Comparison of ENCODE assay signal across 22 cellular contexts in the genomic region with DNA sequence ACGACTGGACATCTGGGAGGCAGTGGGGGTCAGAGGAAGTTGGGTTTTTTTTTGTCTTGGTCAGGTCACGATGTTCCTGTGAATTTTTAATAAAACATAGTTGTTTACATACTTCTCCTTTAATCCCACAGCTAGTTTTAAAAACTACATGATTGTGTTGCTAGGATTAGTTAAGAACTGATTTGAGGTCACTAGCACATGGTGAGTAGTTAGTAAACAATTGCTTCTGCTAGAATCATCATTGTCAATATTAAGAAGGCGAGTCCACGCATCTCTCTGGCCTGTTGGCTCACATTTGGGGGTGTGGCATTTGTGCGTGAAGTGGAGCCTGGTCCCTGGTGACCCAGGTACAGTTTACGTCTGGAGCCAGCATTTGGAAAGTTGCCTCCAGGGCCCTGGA. TPM values are rescaled to one million over a fixed set of nuclear protein-coding genes. Genes with fewer than 3 reads are reported as not detected.
DNase-seq lines count a peak whose midpoint lies in the region; ATAC-seq and TF ChIP-seq lines count a peak whose summit lies in the region.
"Had no signal": no experiment of that assay in that cellular context is flagged by ENCODE, and none has a peak within 500 bp of the region (broad histone marks: within the 10 kb centered on the region; RNA-seq: fewer than 3 reads in every experiment).

No MANE protein-coding gene starts in this region.

- H4K20me1 ChIP-seq in BLaER1 = peaks cover 100% of the 10 kb centered on the region
- H4K20me1 ChIP-seq in MM.1S (ENCODE audit: insufficient read depth, low read length) = no peaks in the 10 kb centered on the region

- H3K79me2 ChIP-seq in MM.1S (ENCODE audit: low read length) = peaks cover 88% of the 10 kb centered on the region

- 0 out of 2 replicates have a peak overlapping the region, but pooled peaks have one; percentile 64 for H3K4me2 ChIP-seq in BLaER1
- H3K4me2 ChIP-seq in MM.1S (ENCODE audit: low read depth, low read length) = peak overlapping the region; percentile 77; the same call in 1 of the 2 replicates

- TF ChIP-seq CTCF in MM.1S (IDR thresholded peaks at IDR 0.05; ENCODE audit: low read length) (no peak), body of pancreas (IDR thresholded peaks at IDR 0.05) (no peak), glutamatergic neuron (IDR thresholded peaks at IDR 0.05; ENCODE audit: partially characterized antibody, unreplicated experiment) (no peak), spleen (IDR thresholded peaks at IDR 0.05 in 8 of 11, conservative IDR thresholded peaks at IDR 0.05 in 3 of 11) (no peak), left lung (IDR thresholded peaks at IDR 0.05) (no peak)

- H3K4me3 Mint-ChIP-seq in glutamatergic neuron (ENCODE audit: unreplicated experiment) = no peak overlapping the region
- H3K4me3 Mint-ChIP-seq: B cell; CD4-positive, alpha-beta T cell; IgD-negative memory B cell had no signal

- H3K9me3 ChIP-seq in BLaER1 = no peaks in the 10 kb centered on the region
- no peaks in the 10 kb centered on the region for H3K9me3 ChIP-seq in MM.1S (replicated peaks; ENCODE audit: insufficient read depth, low read length)
- H3K9me3 ChIP-seq in body of pancreas = no peaks in the 10 kb centered on the region
- H3K9me3 ChIP-seq in spleen = no peaks in the 10 kb centered on the region
- no peaks in the 10 kb centered on the region for H3K9me3 ChIP-seq in left lung
- H3K9me3 ChIP-seq: Caco-2, Peyer's patch, SJCRH30 had no signal

- H3K9ac ChIP-seq in BLaER1 (no peak overlapping the region), MM.1S (ENCODE audit: low read length) (no peak overlapping the region)

- H3K36me3 ChIP-seq in BLaER1 = no peaks in the 10 kb centered on the region
- no peaks in the 10 kb centered on the region for H3K36me3 ChIP-seq in MM.1S (replicated peaks; ENCODE audit: insufficient read depth, low read length)
- H3K36me3 ChIP-seq in body of pancreas (replicated peaks in 1 of 2; ENCODE audit: insufficient read depth in 1 of 2, low read depth in 2 of 2) = no peaks in the 10 kb centered on the region
- H3K36me3 ChIP-seq in spleen = no peaks in the 10 kb centered on the region
- no peaks in the 10 kb centered on the region for H3K36me3 ChIP-seq in left lung
- H3K36me3 ChIP-seq: Peyer's patch, SJCRH30 had no signal

- no peak for DNase-seq in MM.1S
- DNase-seq in body of pancreas = no peak
- no peak for DNase-seq in glutamatergic neuron
- no peak for DNase-seq in spleen
- no peak for DNase-seq in NCI-H187 treated with DMSO at 0.1 percent for 48 hours (lab: John Stamatoyannopoulos, UW)
- no peak for DNase-seq in left lung
- DNase-seq: Caco-2; CD4-positive, alpha-beta T cell; DND-41; GOT3; Karpas-422; NCI-H1417 treated with DMSO at 0.1 percent for 48 hours; NCI-H1930; NCI-H226; NCI-H510A treated with DMSO at 0.1 percent for 48 hours; NCI-H774 had no signal

- H3K27ac ChIP-seq in BLaER1 = no peak overlapping the region
- H3K27ac ChIP-seq in MM.1S (ENCODE audit: low read length) = peak overlapping the region; percentile 85
- peak overlapping the region in 3 of 4 donors; percentile 52 to 62 (median 54) for H3K27ac ChIP-seq in body of pancreas
- H3K27ac ChIP-seq in spleen = no peak overlapping the region
- no peak overlapping the region for H3K27ac ChIP-seq in left lung
- H3K27ac ChIP-seq: SJCRH30 had no signal

- H3F3A ChIP-seq in MM.1S (ENCODE audit: insufficient read depth, low read length) = peaks cover 24% of the 10 kb centered on the region

- H3K9me3 Mint-ChIP-seq in glutamatergic neuron (ENCODE audit: unreplicated experiment) = peaks cover 2% of the 10 kb centered on the region
- H3K9me3 Mint-ChIP-seq: CD4-positive, alpha-beta T cell had no signal

- H3K9me2 ChIP-seq in MM.1S (replicated peaks; ENCODE audit: insufficient read depth, low read length) = no peaks in the 10 kb centered on the region

- no peaks in the 10 kb centered on the region for H3K27me3 ChIP-seq in BLaER1
- no peaks in the 10 kb centered on the region for H3K27me3 ChIP-seq in MM.1S (replicated peaks; ENCODE audit: insufficient read depth, low read length)
- H3K27me3 ChIP-seq in body of pancreas = no peaks in the 10 kb centered on the region
- H3K27me3 ChIP-seq in spleen (replicated peaks in 1 of 7) = peaks cover 0 to 23% (median 0%) of the 10 kb centered on the region in 7 donors
- no peaks in the 10 kb centered on the region for H3K27me3 ChIP-seq in left lung
- H3K27me3 ChIP-seq: Peyer's patch, SJCRH30 had no signal

- H3K4me1 ChIP-seq in BLaER1 (peaks cover 74% of the 10 kb centered on the region), MM.1S (ENCODE audit: low read length) (peaks cover 38% of the 10 kb centered on the region), body of pancreas (peaks cover 55% of the 10 kb centered on the region), spleen (peaks cover 0 to 33% (median 16%) of the 10 kb centered on the region in 6 donors), left lung (peaks cover 0 to 24% of the 10 kb centered on the region in 2 donors)
- H3K4me1 ChIP-seq: Caco-2 had no signal

- TF ChIP-seq POLR2A in body of pancreas (IDR thresholded peaks at IDR 0.05) (no peak), spleen (IDR thresholded peaks at IDR 0.05) (no peak), GM18505 (IDR thresholded peaks at IDR 0.05; ENCODE audit: borderline replicate concordance, extremely low read depth, insufficient read depth, insufficient read length) (no peak)

- H3K36me3 Mint-ChIP-seq in glutamatergic neuron (ENCODE audit: unreplicated experiment) = no peaks in the 10 kb centered on the region
- H3K36me3 Mint-ChIP-seq: IgD-negative memory B cell had no signal

- peak overlapping the region; percentile 35 for H3K27ac Mint-ChIP-seq in glutamatergic neuron (ENCODE audit: unreplicated experiment)
- H3K27ac Mint-ChIP-seq: B cell; CD4-positive, alpha-beta T cell; IgD-negative memory B cell had no signal

- intact Hi-C loops in body of pancreas (cut with DNase I) (no loop called here), spleen (cut with DNase I; ENCODE audit: low total_unique reads) (no loop called here), left lung (cut with DNase I) (no loop called here)

- H3K4me1 Mint-ChIP-seq in glutamatergic neuron (ENCODE audit: low read depth, unreplicated experiment) = peaks cover 38% of the 10 kb centered on the region
- H3K4me1 Mint-ChIP-seq: B cell, IgD-negative memory B cell had no signal

- no peak overlapping the region for H2AFZ ChIP-seq in MM.1S (ENCODE audit: low read length)

- WGBS in body of pancreas, 2 donors = 57 to 74% methylated on average over 6 of the region's 6 CpGs
- 72 to 85% (median 83%) methylated on average over 6 of the region's 6 CpGs for WGBS in spleen, 5 donors

- ATAC-seq in body of pancreas = no peak
- ATAC-seq in GM18505 (IDR thresholded peaks at IDR 0.05; ENCODE audit: unreplicated experiment) = no peak
- ATAC-seq in left lung = no peak

- peaks cover 3% of the 10 kb centered on the region for H3K27me3 Mint-ChIP-seq in glutamatergic neuron (ENCODE audit: unreplicated experiment)

- no peak overlapping the region for H3K4me3 ChIP-seq in BLaER1
- H3K4me3 ChIP-seq in MM.1S (ENCODE audit: low read length) = no peak overlapping the region
- H3K4me3 ChIP-seq in body of pancreas = no peak overlapping the region
- H3K4me3 ChIP-seq in spleen = no peak overlapping the region
- H3K4me3 ChIP-seq in left lung = no peak overlapping the region
- H3K4me3 ChIP-seq: Peyer's patch, SJCRH30 had no signal

RNA-seq across cellular contexts. Expression of a gene that starts 59.4 kb away (rescaled TPM):
- total RNA-seq in body of pancreas = 10 to 100 TPM; 21.3 to 32.6 TPM
- total RNA-seq in glutamatergic neuron (ENCODE audit: unreplicated experiment) = 153 TPM
- 10 to 100 TPM in 5 of 7 donors, 1 to 10 TPM in 2; 8.4 to 26.6 (median 16.7) TPM for total RNA-seq in spleen
- polyA plus RNA-seq in spleen = 1 to 10 TPM; 1.1 to 2.8 (median 1.3) TPM
- 10 to 100 TPM; 25.3 to 25.4 TPM for total RNA-seq in left lung
- total RNA-seq: B cell had no signal
- polyA plus RNA-seq: IgD-negative memory B cell had no signal

Comparison
In these comparisons a context has a peak if more than half of its experiments do, and no peak if none do; other contexts are left out.
1. H3K27ac ChIP-seq: peak in MM.1S (single experiment) and body of pancreas (3 of 4); none in BLaER1 (single experiment), spleen (0 of 8) and left lung (0 of 2).